Comparison of ENCODE assay signal across 22 cellular contexts in genomic region chr5:2187687-2188086, GRCh38.
DNase-seq lines count a peak whose midpoint lies in the region; ATAC-seq and TF ChIP-seq lines count a peak whose summit lies in the region.
"Had no signal": no experiment of that assay in that cellular context is flagged by ENCODE, and none has a peak within 500 bp of the region (broad histone marks: within the 10 kb centered on the region; RNA-seq: fewer than 3 reads in every experiment).

No MANE protein-coding gene starts in this region.

- no peak for TF ChIP-seq POLR2A in body of pancreas (IDR thresholded peaks at IDR 0.05)

- H3K27ac ChIP-seq in body of pancreas: no peak overlapping the region
- H3K27ac ChIP-seq: HL-60 had no signal

- TF ChIP-seq CTCF in natural killer cell (IDR thresholded peaks at IDR 0.05) (no peak), progenitor cell of endocrine pancreas (IDR thresholded peaks at IDR 0.05; ENCODE audit: unreplicated experiment) (no peak), body of pancreas (IDR thresholded peaks at IDR 0.05) (no peak)

- no peaks in the 10 kb centered on the region for H3K27me3 ChIP-seq in body of pancreas

- H3K4me3 Mint-ChIP-seq in natural killer cell treated with Interleukin-12 subunit alpha and Interleukin-12 subunit beta and Interleukin-15 and Interleukin-18, amount 100 ng/mL, for 72 hours: no peak overlapping the region
- H3K4me3 Mint-ChIP-seq in natural killer cell: no peak overlapping the region
- no peak overlapping the region for H3K4me3 Mint-ChIP-seq in progenitor cell of endocrine pancreas (ENCODE audit: low read depth)
- H3K4me3 Mint-ChIP-seq: CD4-positive, alpha-beta memory T cell had no signal

- no peaks in the 10 kb centered on the region for H3K9me3 ChIP-seq in body of pancreas
- H3K9me3 ChIP-seq: Caco-2 had no signal

- H3K9me3 Mint-ChIP-seq in natural killer cell treated with Interleukin-12 subunit alpha and Interleukin-12 subunit beta and Interleukin-15 and Interleukin-18, amount 100 ng/mL, for 72 hours: no peaks in the 10 kb centered on the region
- no peaks in the 10 kb centered on the region for H3K9me3 Mint-ChIP-seq in natural killer cell
- H3K9me3 Mint-ChIP-seq in progenitor cell of endocrine pancreas (ENCODE audit: low read depth): no peaks in the 10 kb centered on the region

- no peak overlapping the region for H3K4me3 ChIP-seq in body of pancreas

- H3K36me3 Mint-ChIP-seq in natural killer cell treated with Interleukin-12 subunit alpha and Interleukin-12 subunit beta and Interleukin-15 and Interleukin-18, amount 100 ng/mL, for 72 hours: no peaks in the 10 kb centered on the region
- H3K36me3 Mint-ChIP-seq in natural killer cell (no peaks in the 10 kb centered on the region), progenitor cell of endocrine pancreas (ENCODE audit: insufficient read depth) (no peaks in the 10 kb centered on the region)
- H3K36me3 Mint-ChIP-seq: CD4-positive, alpha-beta memory T cell had no signal

- DNase-seq in natural killer cell treated with Interleukin-12 subunit alpha and Interleukin-12 subunit beta and Interleukin-15 and Interleukin-18, amount 100 ng/mL, for 72 hours (ENCODE audit: low spot score): peak; percentile 52
- DNase-seq in natural killer cell: no peak
- DNase-seq in islet precursor cell: peak; percentile 50
- DNase-seq in progenitor cell of endocrine pancreas (ENCODE audit: low spot score, unreplicated experiment): peak; percentile 4
- DNase-seq in stimulated activated naive CD4-positive, alpha-beta T cell (lab: John Stamatoyannopoulos, UW): no peak
- no peak for DNase-seq in body of pancreas
- DNase-seq: Caco-2; CD4-positive, alpha-beta memory T cell; GOT3; KBM-7; MM.1S; NCI-H1048; NCI-H1436; NCI-H187 treated with DMSO at 0.1 percent for 48 hours; NCI-H2107; NCI-H446 treated with DMSO at 0.1 percent for 48 hours; NCI-H526 treated with DMSO at 0.1 percent for 48 hours; RPMI8226; SHP77 treated with DMSO at 0.1 percent for 48 hours had no signal

- intact Hi-C loops in natural killer cell (cut with micrococcal nuclease): no loop called here
- intact Hi-C loops in body of pancreas (cut with DNase I): no loop called here

- peaks cover 2 to 17% of the 10 kb centered on the region in 2 donors for H3K27me3 Mint-ChIP-seq in natural killer cell treated with Interleukin-12 subunit alpha and Interleukin-12 subunit beta and Interleukin-15 and Interleukin-18, amount 100 ng/mL, for 72 hours
- no peaks in the 10 kb centered on the region for H3K27me3 Mint-ChIP-seq in natural killer cell (ENCODE audit: low read depth in 2 of 2)
- H3K27me3 Mint-ChIP-seq in progenitor cell of endocrine pancreas: peaks cover 76% of the 10 kb centered on the region

- no peaks in the 10 kb centered on the region for H3K4me1 Mint-ChIP-seq in natural killer cell treated with Interleukin-12 subunit alpha and Interleukin-12 subunit beta and Interleukin-15 and Interleukin-18, amount 100 ng/mL, for 72 hours (ENCODE audit: low read depth in 2 of 2)
- H3K4me1 Mint-ChIP-seq in natural killer cell (no peaks in the 10 kb centered on the region), progenitor cell of endocrine pancreas (ENCODE audit: low read depth) (peaks cover 5% of the 10 kb centered on the region)
- H3K4me1 Mint-ChIP-seq: CD4-positive, alpha-beta memory T cell had no signal

- H3K4me1 ChIP-seq in body of pancreas: no peaks in the 10 kb centered on the region
- H3K4me1 ChIP-seq: Caco-2 had no signal

- no peak overlapping the region for H3K27ac Mint-ChIP-seq in natural killer cell treated with Interleukin-12 subunit alpha and Interleukin-12 subunit beta and Interleukin-15 and Interleukin-18, amount 100 ng/mL, for 72 hours
- H3K27ac Mint-ChIP-seq in natural killer cell (no peak overlapping the region), progenitor cell of endocrine pancreas (no peak overlapping the region)
- H3K27ac Mint-ChIP-seq: CD4-positive, alpha-beta memory T cell had no signal

- 70 to 74% methylated on average over 2 to 9 of the region's 10 CpGs for WGBS in body of pancreas, 2 donors

- no peak for ATAC-seq in natural killer cell treated with Interleukin-12 subunit alpha and Interleukin-12 subunit beta and Interleukin-15 and Interleukin-18, amount 100 ng/mL, for 72 hours
- no peak for ATAC-seq in natural killer cell
- no peak for ATAC-seq in body of pancreas
- ATAC-seq in GM21529 (IDR thresholded peaks at IDR 0.05; ENCODE audit: unreplicated experiment): no peak
- ATAC-seq: HCT116 had no signal

- no peaks in the 10 kb centered on the region for H3K36me3 ChIP-seq in body of pancreas (replicated peaks in 1 of 2; ENCODE audit: insufficient read depth in 1 of 2, low read depth in 2 of 2)

Comparison
In these comparisons a context has a peak if more than half of its experiments do, and no peak if none do; other contexts are left out.
1. DNase-seq: peak in natural killer cell treated with Interleukin-12 subunit alpha and Interleukin-12 subunit beta and Interleukin-15 and Interleukin-18, amount 100 ng/mL, for 72 hours (single experiment), islet precursor cell (single experiment) and progenitor cell of endocrine pancreas (single experiment); none in natural killer cell (single experiment), stimulated activated naive CD4-positive, alpha-beta T cell (0 of 6) and body of pancreas (0 of 4).